25 cellular contexts compared by ENCODE assay signal in genomic region chrX:129188223-129188622, GRCh38.
"Had no signal": no experiment of that assay in that cellular context is flagged by ENCODE, and none has a peak within 500 bp of the region (broad histone marks: within the 10 kb centered on the region; RNA-seq: fewer than 3 reads in every experiment).

No MANE protein-coding gene starts in this region.

- H3K27me3 ChIP-seq: esophagus squamous epithelium, heart right ventricle, neutrophil, ovary, right atrium auricular region, spleen, vagina had no signal

- H3K36me3 Mint-ChIP-seq: natural killer cell, type B pancreatic cell had no signal

- H3K9me3 ChIP-seq: esophagus squamous epithelium, heart right ventricle, lower lobe of right lung, neutrophil, ovary, psoas muscle, right atrium auricular region, spleen, thoracic aorta, vagina had no signal

- DNase-seq: activated B cell treated with CpG ODN at 0.5 μM for 24 hours; activated CD4-positive, alpha-beta T cell treated with anti-CD3 and anti-CD28 coated beads for 36 hours; activated CD4-positive, alpha-beta T cell treated with anti-CD3 and anti-CD28 coated beads, Interleukin-2, amount 50 U/mL, for 48 hours; activated effector memory CD4-positive, alpha-beta T cell treated with anti-CD3 and anti-CD28 coated beads, Interleukin-2, amount 50 U/mL, for 16 hours; activated naive CD4-positive, alpha-beta T cell treated with anti-CD3 and anti-CD28 coated beads, Interleukin-2, amount 50 U/mL, for 16 hours; activated naive CD8-positive, alpha-beta T cell treated with anti-CD3 and anti-CD28 coated beads, Interleukin-2, amount 50 U/mL, for 24 hours; cerebellar nuclear complex; esophagus squamous epithelium; heart right ventricle; lower lobe of right lung; midbrain; natural killer cell; ovary; psoas muscle; spleen; stimulated activated CD4-positive, alpha-beta T cell treated with anti-CD3 and anti-CD28 coated beads, Interleukin-4, amount 100 ng/mL, for 1 hour; stimulated activated naive CD4-positive, alpha-beta T cell; T-helper 1 cell had no signal

- H3K4me3 Mint-ChIP-seq: activated B cell treated with CpG ODN at 0.5 μM for 24 hours; activated CD4-positive, alpha-beta T cell treated with anti-CD3 and anti-CD28 coated beads for 36 hours; activated naive CD8-positive, alpha-beta T cell treated with anti-CD3 and anti-CD28 coated beads, Interleukin-2, amount 50 U/mL, for 24 hours; natural killer cell; type B pancreatic cell had no signal

- H3K27ac Mint-ChIP-seq: activated B cell treated with CpG ODN at 0.5 μM for 24 hours; activated CD4-positive, alpha-beta T cell treated with anti-CD3 and anti-CD28 coated beads for 36 hours; activated naive CD8-positive, alpha-beta T cell treated with anti-CD3 and anti-CD28 coated beads, Interleukin-2, amount 50 U/mL, for 24 hours; natural killer cell; type B pancreatic cell had no signal

- H3K4me1 ChIP-seq: esophagus squamous epithelium, heart right ventricle, lower lobe of right lung, psoas muscle, right atrium auricular region, spleen, vagina had no signal

- ATAC-seq: activated CD4-positive, alpha-beta T cell treated with anti-CD3 and anti-CD28 coated beads for 36 hours; activated naive CD8-positive, alpha-beta T cell treated with anti-CD3 and anti-CD28 coated beads, Interleukin-2, amount 50 U/mL, for 24 hours; heart right ventricle; left lobe of liver; lower lobe of right lung; natural killer cell; psoas muscle had no signal

- H3K4me1 Mint-ChIP-seq: activated B cell treated with CpG ODN at 0.5 μM for 24 hours; activated CD4-positive, alpha-beta T cell treated with anti-CD3 and anti-CD28 coated beads for 36 hours; activated naive CD8-positive, alpha-beta T cell treated with anti-CD3 and anti-CD28 coated beads, Interleukin-2, amount 50 U/mL, for 24 hours; natural killer cell had no signal

- H3K27me3 Mint-ChIP-seq: activated B cell treated with CpG ODN at 0.5 μM for 24 hours; activated CD4-positive, alpha-beta T cell treated with anti-CD3 and anti-CD28 coated beads for 36 hours; activated naive CD8-positive, alpha-beta T cell treated with anti-CD3 and anti-CD28 coated beads, Interleukin-2, amount 50 U/mL, for 24 hours; type B pancreatic cell had no signal

- H3K9me3 Mint-ChIP-seq: activated B cell treated with CpG ODN at 0.5 μM for 24 hours; activated naive CD8-positive, alpha-beta T cell treated with anti-CD3 and anti-CD28 coated beads, Interleukin-2, amount 50 U/mL, for 24 hours; natural killer cell; type B pancreatic cell had no signal

- H3K27ac ChIP-seq: coronary artery, esophagus squamous epithelium, heart right ventricle, lower lobe of right lung, neutrophil, ovary, psoas muscle, right atrium auricular region, spleen, thoracic aorta, vagina had no signal

- H3K4me3 ChIP-seq: coronary artery, esophagus squamous epithelium, heart right ventricle, lower lobe of right lung, ovary, psoas muscle, right atrium auricular region, spleen, thoracic aorta, vagina had no signal

- H3K36me3 ChIP-seq: esophagus squamous epithelium, heart right ventricle, lower lobe of right lung, neutrophil, ovary, right atrium auricular region, spleen, thoracic aorta, vagina had no signal
